In genomic region chr11:130861902-130862552, GRCh38 we compare ENCODE assay signal across 8 cellular contexts. TPM values are rescaled to one million over a fixed set of nuclear protein-coding genes. Genes with fewer than 3 reads are reported as not detected.
DNase-seq lines count a peak whose midpoint lies in the region; ATAC-seq and TF ChIP-seq lines count a peak whose summit lies in the region.

No MANE protein-coding gene starts in this region.

- no peak overlapping the region for H3K27ac ChIP-seq in upper lobe of right lung

- peak; percentile 96 for DNase-seq in GM12865 (ENCODE audit: low read depth)
- peak; percentile 91 for DNase-seq in NCI-H1105 treated with DMSO at 0.1 percent for 48 hours (lab: John Stamatoyannopoulos, UW)
- DNase-seq in SKM-1 (lab: John Stamatoyannopoulos, UW; ENCODE audit: unreplicated experiment), result peak; percentile 59
- peak; percentile 87 for DNase-seq in activated naive CD4-positive, alpha-beta T cell treated with anti-CD3 and anti-CD28 coated beads, Interleukin-2, amount 50 U/mL, for 16 hours
- DNase-seq in Right ventricle myocardium inferior (ENCODE audit: missing footprints), result peak; percentile 96
- DNase-seq in posterior vena cava (ENCODE audit: low spot score), result peak; percentile 97
- DNase-seq in upper lobe of right lung, result peak; percentile 93

- no peaks in the 10 kb centered on the region for H3K9me3 ChIP-seq in upper lobe of right lung

- H3K4me3 ChIP-seq in GM12865 (ENCODE audit: low read depth, low read length), result no peak overlapping the region
- H3K4me3 ChIP-seq in upper lobe of right lung, result no peak overlapping the region

- peaks cover 15% of the 10 kb centered on the region for H3K4me1 ChIP-seq in upper lobe of right lung

- TF ChIP-seq CTCF in GM12865 (IDR thresholded peaks at IDR 0.05; ENCODE audit: insufficient read depth, low read depth, low read length, missing control alignments) (peak; percentile 100), upper lobe of right lung (IDR thresholded peaks at IDR 0.05) (peak; percentile 100)

- no peaks in the 10 kb centered on the region for H3K27me3 ChIP-seq in upper lobe of right lung

- H3K36me3 ChIP-seq in upper lobe of right lung, result no peaks in the 10 kb centered on the region

- intact Hi-C loops in Right ventricle myocardium inferior (cut with DNase I) (loop anchor here (1.0 to 2.0 kb wide), 2 partner anchors 31 to 428 kb away; no protein-coding TSS in a partner anchor), posterior vena cava (cut with DNase I) (loop anchor here (2.0 kb wide), 2 partner anchors 423 to 427 kb away; no protein-coding TSS in a partner anchor), upper lobe of right lung (cut with DNase I) (loop anchor here (2.0 kb wide), 1 partner anchor 425 kb away; no protein-coding TSS in a partner anchor)

- ATAC-seq in HG02642 (IDR thresholded peaks at IDR 0.05; ENCODE audit: poor library complexity, unreplicated experiment), result peak; percentile 83
- peak; percentile 66 for ATAC-seq in Right ventricle myocardium inferior
- peak; percentile 96 for ATAC-seq in upper lobe of right lung

RNA-seq across cellular contexts. Expression of gene SNX19, which starts 54.3 kb away (rescaled TPM):
- total RNA-seq in Right ventricle myocardium inferior (54.9 TPM), posterior vena cava (10 to 100 TPM; 43.9 to 62.1 TPM), upper lobe of right lung (72.2 TPM)
